11 cellular contexts compared by ENCODE assay signal in genomic region chr2:17912266-17912691, GRCh38. TPM values are rescaled to one million over a fixed set of nuclear protein-coding genes. Genes with fewer than 3 reads are reported as not detected.
A peak's percentile ranks its signal among the peaks of the same experiment; 100 is the strongest.
DNase-seq lines count a peak whose midpoint lies in the region; ATAC-seq and TF ChIP-seq lines count a peak whose summit lies in the region.
"Had no signal": no experiment of that assay in that cellular context is flagged by ENCODE, and none has a peak within 500 bp of the region (broad histone marks: within the 10 kb centered on the region; RNA-seq: fewer than 3 reads in every experiment).

No MANE protein-coding gene starts in this region.

- H3K4me1 Mint-ChIP-seq in T-helper 17 cell: no peaks in the 10 kb centered on the region
- H3K4me1 Mint-ChIP-seq in activated T-helper 2 cell treated with anti-CD3 and anti-CD28 coated beads, Interferon-gamma antibody, Interleukin-2, Interleukin-4, amounts not matched to agents 10 μg/mL and 5 μg/mL and 100 μg/mL, durations not matched to agents 14 hours and 24 hours and 36 hours (ENCODE audit: low read depth): no peaks in the 10 kb centered on the region

- no peak for TF ChIP-seq CTCF in GM13976 (IDR thresholded peaks at IDR 0.05; ENCODE audit: borderline replicate concordance, control extremely low read depth, extremely low read depth, insufficient read depth, missing control alignments)

- H3K36me3 Mint-ChIP-seq in T-helper 17 cell (ENCODE audit: low read depth): no peaks in the 10 kb centered on the region
- H3K36me3 Mint-ChIP-seq in activated T-helper 2 cell treated with anti-CD3 and anti-CD28 coated beads, Interferon-gamma antibody, Interleukin-2, Interleukin-4, amounts not matched to agents 10 μg/mL and 5 μg/mL and 100 μg/mL, durations not matched to agents 14 hours and 24 hours and 36 hours (ENCODE audit: low read depth): no peaks in the 10 kb centered on the region

- ATAC-seq in GM19467 (IDR thresholded peaks at IDR 0.05; ENCODE audit: unreplicated experiment) (peak; percentile 99), HG03066 (IDR thresholded peaks at IDR 0.05; ENCODE audit: low read depth, unreplicated experiment) (peak; percentile 97), T-helper 17 cell (peak; percentile 44)

- no peak overlapping the region for H3K4me3 Mint-ChIP-seq in T-helper 17 cell
- no peak overlapping the region for H3K4me3 Mint-ChIP-seq in activated T-helper 2 cell treated with anti-CD3 and anti-CD28 coated beads, Interferon-gamma antibody, Interleukin-2, Interleukin-4, amounts not matched to agents 10 μg/mL and 5 μg/mL and 100 μg/mL, durations not matched to agents 14 hours and 24 hours and 36 hours (ENCODE audit: low read depth)

- peaks cover 17% of the 10 kb centered on the region for H3K27me3 Mint-ChIP-seq in T-helper 17 cell
- peaks cover 2% of the 10 kb centered on the region for H3K27me3 Mint-ChIP-seq in activated T-helper 2 cell treated with anti-CD3 and anti-CD28 coated beads, Interferon-gamma antibody, Interleukin-2, Interleukin-4, amounts not matched to agents 10 μg/mL and 5 μg/mL and 100 μg/mL, durations not matched to agents 14 hours and 24 hours and 36 hours (ENCODE audit: low read depth)

- in situ Hi-C loops in GM13976 (cut with MboI; ENCODE audit: low sequenced_read_pairs, unreplicated experiment): no loop called here

- intact Hi-C loops in activated T-helper 2 cell treated with anti-CD3 and anti-CD28 coated beads, Interferon-gamma antibody, Interleukin-2, Interleukin-4, amounts not matched to agents 10 μg/mL and 5 μg/mL and 100 μg/mL, durations not matched to agents 14 hours and 24 hours and 36 hours (cut with micrococcal nuclease): no loop called here

- no peak overlapping the region for H3K27ac Mint-ChIP-seq in T-helper 17 cell
- H3K27ac Mint-ChIP-seq in activated T-helper 2 cell treated with anti-CD3 and anti-CD28 coated beads, Interferon-gamma antibody, Interleukin-2, Interleukin-4, amounts not matched to agents 10 μg/mL and 5 μg/mL and 100 μg/mL, durations not matched to agents 14 hours and 24 hours and 36 hours: no peak overlapping the region

- no peaks in the 10 kb centered on the region for H3K9me3 ChIP-seq in T-helper 17 cell (ENCODE audit: control insufficient read depth, low read length, poor library complexity, severe bottlenecking)

- no peaks in the 10 kb centered on the region for H3K9me3 Mint-ChIP-seq in activated T-helper 2 cell treated with anti-CD3 and anti-CD28 coated beads, Interferon-gamma antibody, Interleukin-2, Interleukin-4, amounts not matched to agents 10 μg/mL and 5 μg/mL and 100 μg/mL, durations not matched to agents 14 hours and 24 hours and 36 hours

- DNase-seq in GM13976 (ENCODE audit: low spot score): peak; percentile 31
- no peak for DNase-seq in T-helper 17 cell
- DNase-seq in activated T-helper 2 cell treated with anti-CD3 and anti-CD28 coated beads, Interferon-gamma antibody, Interleukin-2, Interleukin-4, amounts not matched to agents 10 μg/mL and 5 μg/mL and 100 μg/mL, durations not matched to agents 14 hours and 24 hours and 36 hours (ENCODE audit: low spot score): no peak
- no peak for DNase-seq in activated CD4-positive, CD25-positive, alpha-beta regulatory T cell (lab: John Stamatoyannopoulos, UW)
- DNase-seq in NCI-H2196 treated with DMSO at 0.1 percent for 48 hours (lab: John Stamatoyannopoulos, UW; ENCODE audit: unreplicated experiment): no peak
- DNase-seq in NCI-H748 (lab: John Stamatoyannopoulos, UW; ENCODE audit: unreplicated experiment): no peak
- DNase-seq: activated naive CD4-positive, alpha-beta T cell treated with Interleukin-2 at 50 U/mL for 16 hours; IMR-90; SHP77 treated with DMSO at 0.1 percent for 48 hours had no signal

RNA-seq across cellular contexts. Expression of gene KCNS3, which starts 33.8 kb away (rescaled TPM):
- total RNA-seq in T-helper 17 cell: not detected
- total RNA-seq in activated T-helper 2 cell treated with anti-CD3 and anti-CD28 coated beads, Interferon-gamma antibody, Interleukin-2, Interleukin-4, amounts not matched to agents 10 μg/mL and 5 μg/mL and 100 μg/mL, durations not matched to agents 14 hours and 24 hours and 36 hours: 0.16 and 0.48 TPM in 2 replicates

Comparison
In these comparisons a context has a peak if more than half of its experiments do, and no peak if none do; other contexts are left out.
1. ATAC-seq: peak in every context shown above with its lines; median percentile 99 in GM19467; 97 in HG03066; 44 in T-helper 17 cell.